ENCODE assay signal across 8 cellular contexts in the genomic region with DNA sequence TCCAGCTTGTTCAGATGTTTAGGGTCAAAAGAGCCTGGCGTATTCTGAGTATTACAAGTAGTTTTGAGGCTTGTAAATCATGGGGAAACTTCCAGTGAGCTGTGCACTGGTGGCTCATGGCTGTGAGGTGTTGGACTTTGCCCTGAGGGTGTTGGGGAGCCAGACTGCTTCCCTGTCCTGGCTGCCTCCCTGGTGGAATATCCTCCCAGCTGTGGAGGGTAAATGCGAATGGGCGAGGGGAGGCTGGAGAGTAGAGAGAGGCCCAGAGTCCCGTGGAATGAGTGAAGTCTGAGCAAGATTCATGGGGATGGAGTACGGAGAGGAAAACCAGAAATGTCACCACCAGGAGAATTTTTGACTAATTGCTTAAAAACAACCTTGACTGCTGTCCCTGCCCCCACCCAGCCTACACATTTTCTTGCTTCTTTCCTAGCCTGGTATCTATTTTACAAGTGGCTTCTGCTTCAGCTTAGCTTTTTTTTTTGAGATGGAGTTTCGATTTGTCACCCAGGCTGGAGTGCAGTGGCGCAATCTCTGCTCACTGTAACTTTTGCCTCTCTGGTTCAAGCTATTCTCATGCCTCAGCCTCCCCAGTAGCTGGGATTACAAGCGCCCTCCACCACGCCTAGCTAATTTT. TPM values are rescaled to one million over a fixed set of nuclear protein-coding genes. Genes with fewer than 3 reads are reported as not detected.
DNase-seq lines count a peak whose midpoint lies in the region; ATAC-seq and TF ChIP-seq lines count a peak whose summit lies in the region.

No MANE protein-coding gene starts in this region.

- H3K27ac ChIP-seq in DOHH2 (ENCODE audit: low read depth, low read length) (0 out of 2 replicates have a peak overlapping the region, but pooled peaks have one; percentile 10), colonic mucosa (peak overlapping the region; percentile 86), WERI-Rb-1 (no peak overlapping the region)

- ATAC-seq in HG03378 (IDR thresholded peaks at IDR 0.05; ENCODE audit: unreplicated experiment) (no peak), GM19467 (IDR thresholded peaks at IDR 0.05; ENCODE audit: unreplicated experiment) (no peak)

- H4K20me1 ChIP-seq in DOHH2 (ENCODE audit: control insufficient read depth, insufficient read depth, low read depth, low read length) = peaks cover 33% of the 10 kb centered on the region

- peaks cover 87% of the 10 kb centered on the region for H3K79me2 ChIP-seq in DOHH2 (ENCODE audit: control insufficient read depth, low read length)

- H3K27me3 ChIP-seq in DOHH2 (ENCODE audit: control insufficient read depth, low read length) (no peaks in the 10 kb centered on the region), colonic mucosa (no peaks in the 10 kb centered on the region), skeletal muscle satellite cell (ENCODE audit: control insufficient read depth, insufficient read depth, low read length) (no peaks in the 10 kb centered on the region), WERI-Rb-1 (ENCODE audit: insufficient read depth, low read depth, severe bottlenecking) (no peaks in the 10 kb centered on the region)

- H3K36me3 ChIP-seq in DOHH2 (ENCODE audit: control insufficient read depth, low read length) (peaks cover 81% of the 10 kb centered on the region), colonic mucosa (peaks cover 4% of the 10 kb centered on the region), skeletal muscle satellite cell (ENCODE audit: insufficient read depth, low read length) (peaks cover 48% of the 10 kb centered on the region), WERI-Rb-1 (peaks cover 70% of the 10 kb centered on the region)

- peaks cover 2% of the 10 kb centered on the region; the same call in 1 of the 2 replicates for H3F3A ChIP-seq in DOHH2 (ENCODE audit: control insufficient read depth, insufficient read depth)

- no peaks in the 10 kb centered on the region for H3K9me2 ChIP-seq in DOHH2 (replicated peaks; ENCODE audit: control insufficient read depth, low read length)

- H3K9ac ChIP-seq in colonic mucosa (ENCODE audit: low read depth in 2 of 2, low read length in 2 of 2) (peak overlapping the region; percentile 60 to 65), skeletal muscle satellite cell (ENCODE audit: low read depth, low read length) (no peak overlapping the region)

- H3K4me2 ChIP-seq in DOHH2 (ENCODE audit: low read length) (peak overlapping the region; percentile 70), skeletal muscle satellite cell (ENCODE audit: low read length) (peak overlapping the region; percentile 34)

- H3K4me3 ChIP-seq in DOHH2 (ENCODE audit: low read length) = peak overlapping the region; percentile 63
- H3K4me3 ChIP-seq in colonic mucosa = peak overlapping the region; percentile 4
- H3K4me3 ChIP-seq in skeletal muscle satellite cell (ENCODE audit: low read length) = no peak overlapping the region
- H3K4me3 ChIP-seq in WERI-Rb-1 (ENCODE audit: low read depth, low read length) = no peak overlapping the region

- no peak for TF ChIP-seq CTCF in DOHH2 (IDR thresholded peaks at IDR 0.05; ENCODE audit: low read depth, low read length, poor library complexity, severe bottlenecking)
- no peak for TF ChIP-seq CTCF in colonic mucosa (IDR thresholded peaks at IDR 0.05)
- TF ChIP-seq CTCF in WERI-Rb-1 (IDR thresholded peaks at IDR 0.05; ENCODE audit: low read depth, low read length) = no peak

- DNase-seq in RKO (ENCODE audit: low spot score) (peak; percentile 55), colonic mucosa (peak; percentile 82), hepatic stellate cell (ENCODE audit: low spot score) (no peak), WERI-Rb-1 (no peak)

- H3K9me3 ChIP-seq in DOHH2 (ENCODE audit: control insufficient read depth, insufficient read depth, low read length) = no peaks in the 10 kb centered on the region
- H3K9me3 ChIP-seq in colonic mucosa = no peaks in the 10 kb centered on the region
- no peaks in the 10 kb centered on the region for H3K9me3 ChIP-seq in skeletal muscle satellite cell (replicated peaks; ENCODE audit: low read length)
- no peaks in the 10 kb centered on the region for H3K9me3 ChIP-seq in WERI-Rb-1 (ENCODE audit: severe bottlenecking)

- H3K4me1 ChIP-seq in DOHH2 (ENCODE audit: control insufficient read depth, low read length) = peaks cover 42% of the 10 kb centered on the region
- peaks cover 10% of the 10 kb centered on the region for H3K4me1 ChIP-seq in colonic mucosa
- H3K4me1 ChIP-seq in skeletal muscle satellite cell (ENCODE audit: control insufficient read depth, insufficient read depth, low read length) = peaks cover 23% of the 10 kb centered on the region

- intact Hi-C loops in colonic mucosa (cut with DNase I) = no loop called here

RNA-seq across cellular contexts. Expression of a gene that starts 3.7 kb away (rescaled TPM):
- 100 to 1,000 TPM in 1 of 2 donors, 10 to 100 TPM in 1; 56.0 to 126 TPM for total RNA-seq in colonic mucosa
- total RNA-seq in skeletal muscle satellite cell (2012; rRNA removed) = 35.7 and 46.7 TPM in 2 replicates

RNA-seq across cellular contexts. Expression of a gene that starts 4.5 kb away (rescaled TPM):
- total RNA-seq in colonic mucosa = 10 to 100 TPM; 11.1 to 18.7 TPM
- total RNA-seq in skeletal muscle satellite cell (2012; rRNA removed) = 0.25 and 0.44 TPM in 2 replicates

RNA-seq across cellular contexts. Expression of a gene that starts 20.6 kb away (rescaled TPM):
- total RNA-seq in colonic mucosa = 1 to 10 TPM; 1.0 to 3.6 TPM
- not detected in 2 replicates for total RNA-seq in skeletal muscle satellite cell (2012; rRNA removed)

RNA-seq across cellular contexts. Expression of a gene that starts 23.3 kb away (rescaled TPM):
- total RNA-seq in colonic mucosa = 10 to 100 TPM; 42.3 to 53.4 TPM
- total RNA-seq in skeletal muscle satellite cell (2012; rRNA removed) = 7.6 and 10.6 TPM in 2 replicates

RNA-seq across cellular contexts. Expression of a gene that starts 37.8 kb away (rescaled TPM):
- total RNA-seq in colonic mucosa = 10 to 100 TPM; 15.8 to 22.0 TPM
- 13.7 and 15.5 TPM in 2 replicates for total RNA-seq in skeletal muscle satellite cell (2012; rRNA removed)

Comparison
In these comparisons a context has a peak if more than half of its experiments do, and no peak if none do; other contexts are left out.
1. H3K4me3 ChIP-seq: peak in DOHH2 (single experiment) and colonic mucosa (single experiment); none in skeletal muscle satellite cell (single experiment) and WERI-Rb-1 (single experiment).
2. DNase-seq: peak in RKO (single experiment) and colonic mucosa (single experiment); none in hepatic stellate cell (single experiment) and WERI-Rb-1 (single experiment).